Comparison of ENCODE assay signal across 32 cellular contexts in genomic region chr7:111259991-111260390, GRCh38.
"Had no signal": no experiment of that assay in that cellular context is flagged by ENCODE, and none has a peak within 500 bp of the region (broad histone marks: within the 10 kb centered on the region; RNA-seq: fewer than 3 reads in every experiment).

No MANE protein-coding gene starts in this region.

- H3K27ac ChIP-seq: ascending aorta, breast epithelium, cardiac muscle cell, colonic mucosa, dorsolateral prefrontal cortex, foreskin keratinocyte, gastrocnemius medialis, heart left ventricle, WERI-Rb-1 had no signal

- FAIRE-seq: TTC549 had no signal

- H3K9me3 ChIP-seq: ascending aorta, breast epithelium, colonic mucosa, gastrocnemius medialis, heart left ventricle had no signal

- DNase-seq: activated B cell treated with CpG ODN at 0.5 μM for 24 hours; activated CD4-positive, alpha-beta memory T cell treated with anti-CD3 and anti-CD28 coated beads for 36 hours; activated CD4-positive, alpha-beta T cell treated with anti-CD3 and anti-CD28 coated beads for 36 hours; activated CD4-positive, alpha-beta T cell treated with anti-CD3 and anti-CD28 coated beads, Interleukin-2, amount 10 ng/mL, durations not matched to agents 24 days and 14 days; activated CD8-positive, alpha-beta memory T cell treated with anti-CD3 and anti-CD28 coated beads, Interleukin-2, amount 10 ng/mL, durations not matched to agents 7 days and 5 days; activated CD8-positive, alpha-beta memory T cell treated with anti-CD3 and anti-CD28 coated beads, Interleukin-2, amount 50 U/mL, for 4 hours; activated CD8-positive, alpha-beta T cell treated with anti-CD3 and anti-CD28 coated beads, Interleukin-2, amount 10 ng/mL, durations not matched to agents 7 days and 5 days; activated gamma-delta T cell; activated naive CD4-positive, alpha-beta T cell; activated naive CD4-positive, alpha-beta T cell treated with anti-CD3 and anti-CD28 coated beads, Interleukin-2, amount 10 ng/mL, durations not matched to agents 7 days and 5 days; activated naive CD8-positive, alpha-beta T cell treated with anti-CD3 and anti-CD28 coated beads, Interleukin-2, amount 10 ng/mL, durations not matched to agents 7 days and 5 days; activated T-cell treated with anti-CD3 and anti-CD28 coated beads, Interleukin-2, amount 50 U/mL, for 1 hour; activated T-cell treated with anti-CD3 and anti-CD28 coated beads, Interleukin-2, amount 50 U/mL, for 48 hours; central memory CD4-positive, alpha-beta T cell; cerebellar nuclear complex; colonic mucosa; dorsolateral prefrontal cortex; effector memory CD4-positive, alpha-beta T cell; endodermal cell; foreskin keratinocyte; gastrocnemius medialis; glutamatergic neuron; heart left ventricle; T-helper 2 cell; WERI-Rb-1 had no signal

- ATAC-seq: activated CD4-positive, alpha-beta T cell treated with anti-CD3 and anti-CD28 coated beads for 36 hours; activated CD4-positive, CD25-positive, alpha-beta regulatory T cell treated with anti-CD3 and anti-CD28 coated beads, Interleukin-2, amount 50 U/mL, for 24 hours; activated CD8-positive, alpha-beta memory T cell treated with anti-CD3 and anti-CD28 coated beads, Interleukin-2, amount 10 ng/mL, durations not matched to agents 7 days and 5 days; activated CD8-positive, alpha-beta T cell treated with anti-CD3 and anti-CD28 coated beads, Interleukin-2, amount 10 ng/mL, durations not matched to agents 7 days and 5 days; activated naive CD4-positive, alpha-beta T cell treated with anti-CD3 and anti-CD28 coated beads, Interleukin-2, amount 50 U/mL, for 72 hours; esophagus mucosa; foreskin keratinocyte; gastrocnemius medialis; heart left ventricle had no signal

- H3K36me3 ChIP-seq: ascending aorta, breast epithelium, cardiac muscle cell, colonic mucosa, gastrocnemius medialis, heart left ventricle, WERI-Rb-1 had no signal

- H3K27me3 ChIP-seq: ascending aorta, breast epithelium, cardiac muscle cell, colonic mucosa, dorsolateral prefrontal cortex, foreskin keratinocyte, gastrocnemius medialis, heart left ventricle had no signal

- H3K4me1 ChIP-seq: ascending aorta, breast epithelium, colonic mucosa, foreskin keratinocyte had no signal

- H3K4me3 ChIP-seq: ascending aorta, breast epithelium, cardiac muscle cell, colonic mucosa, dorsolateral prefrontal cortex, gastrocnemius medialis, heart left ventricle had no signal
